In genomic region chr3:64681015-64681414, GRCh38 we compare ENCODE assay signal across 26 cellular contexts. TPM values are rescaled to one million over a fixed set of nuclear protein-coding genes. Genes with fewer than 3 reads are reported as not detected.
"Had no signal": no experiment of that assay in that cellular context is flagged by ENCODE, and none has a peak within 500 bp of the region (broad histone marks: within the 10 kb centered on the region; RNA-seq: fewer than 3 reads in every experiment).

No MANE protein-coding gene starts in this region.

- DNase-seq: nephron progenitor cell; nucleus accumbens; pancreas; psoas muscle; right cardiac atrium; right lobe of liver; sigmoid colon; small intestine; stimulated activated CD4-positive, alpha-beta T cell treated with anti-CD3 and anti-CD28 coated beads, Interleukin-15, amount 100 ng/mL, for 24 hours; stimulated activated CD4-positive, alpha-beta T cell treated with anti-CD3 and anti-CD28 coated beads, Interleukin-2, amount 100 ng/mL, for 24 hours; stimulated activated CD4-positive, alpha-beta T cell treated with anti-CD3 and anti-CD28 coated beads, Interleukin-2, amount 100 ng/mL, for 48 hours; stimulated activated CD4-positive, alpha-beta T cell treated with anti-CD3 and anti-CD28 coated beads, Interleukin-4, amount 100 ng/mL, for 24 hours; stimulated activated naive B cell treated with anti-CD40 and anti-IgM and Interleukin-4, amounts not matched to agents 10 μg/mL and 1 μg/mL and 100 μg/mL, for 72 hours; stimulated activated naive CD4-positive, alpha-beta T cell treated with Interleukin-2 at 50 U/mL for 16 hours; stomach; thyroid gland; upper lobe of left lung had no signal

- H3K4me3 ChIP-seq: pancreas, psoas muscle, right lobe of liver, sigmoid colon, stomach, thoracic aorta, thyroid gland, tibial nerve, upper lobe of left lung, vagina had no signal

- H3K27me3 ChIP-seq: pancreas, right lobe of liver, sigmoid colon, thyroid gland, tibial nerve, upper lobe of left lung, vagina had no signal

- H3K36me3 ChIP-seq: neutrophil, pancreas, right lobe of liver, thoracic aorta had no signal

- H3K4me1 ChIP-seq: pancreas, right lobe of liver had no signal

- H3K4me1 Mint-ChIP-seq: stimulated activated effector memory CD8-positive, alpha-beta T cell treated with anti-CD3 and anti-CD28 coated beads, Interleukin-12 subunit alpha, Interleukin-12 subunit beta, amount 100 ng/mL, for 72 hours had no signal

- H3K9me3 ChIP-seq: neutrophil, pancreas, psoas muscle, right lobe of liver, sigmoid colon, stomach, thoracic aorta, thyroid gland, tibial nerve, upper lobe of left lung, vagina had no signal

- H3K4me3 Mint-ChIP-seq: natural killer cell treated with Interleukin-12 subunit alpha and Interleukin-12 subunit beta and Interleukin-15 and Interleukin-18, amount 100 ng/mL, for 72 hours; nephron progenitor cell; neural crest cell; stimulated activated effector memory CD8-positive, alpha-beta T cell treated with anti-CD3 and anti-CD28 coated beads, Interleukin-12 subunit alpha, Interleukin-12 subunit beta, amount 100 ng/mL, for 72 hours; stimulated activated naive B cell treated with anti-CD40 and anti-IgM and Interleukin-4, amounts not matched to agents 10 μg/mL and 1 μg/mL and 100 μg/mL, for 72 hours; stimulated activated naive CD8-positive, alpha-beta T cell treated with anti-CD3 and anti-CD28 coated beads, Interleukin-15, Interleukin-2, amounts not matched to agents 100 ng/mL and 50 ng/mL, for 24 hours had no signal

- ATAC-seq: natural killer cell treated with Interleukin-12 subunit alpha and Interleukin-12 subunit beta and Interleukin-15 and Interleukin-18, amount 100 ng/mL, for 72 hours; pancreas; psoas muscle; right cardiac atrium; right lobe of liver; stimulated activated effector memory CD8-positive, alpha-beta T cell treated with anti-CD3 and anti-CD28 coated beads, Interleukin-12 subunit alpha, Interleukin-12 subunit beta, amount 100 ng/mL, for 72 hours; stimulated activated naive B cell treated with anti-CD40 and anti-IgM and Interleukin-4, amounts not matched to agents 10 μg/mL and 1 μg/mL and 100 μg/mL, for 72 hours had no signal

- H3K9me3 Mint-ChIP-seq: nephron progenitor cell; neural crest cell; stimulated activated naive CD8-positive, alpha-beta T cell treated with anti-CD3 and anti-CD28 coated beads, Interleukin-15, Interleukin-2, amounts not matched to agents 100 ng/mL and 50 ng/mL, for 24 hours had no signal

- H3K36me3 Mint-ChIP-seq: natural killer cell treated with Interleukin-12 subunit alpha and Interleukin-12 subunit beta and Interleukin-15 and Interleukin-18, amount 100 ng/mL, for 72 hours; stimulated activated effector memory CD8-positive, alpha-beta T cell treated with anti-CD3 and anti-CD28 coated beads, Interleukin-12 subunit alpha, Interleukin-12 subunit beta, amount 100 ng/mL, for 72 hours; stimulated activated naive B cell treated with anti-CD40 and anti-IgM and Interleukin-4, amounts not matched to agents 10 μg/mL and 1 μg/mL and 100 μg/mL, for 72 hours had no signal

- H3K27ac Mint-ChIP-seq: natural killer cell treated with Interleukin-12 subunit alpha and Interleukin-12 subunit beta and Interleukin-15 and Interleukin-18, amount 100 ng/mL, for 72 hours; nephron progenitor cell; stimulated activated effector memory CD8-positive, alpha-beta T cell treated with anti-CD3 and anti-CD28 coated beads, Interleukin-12 subunit alpha, Interleukin-12 subunit beta, amount 100 ng/mL, for 72 hours; stimulated activated naive B cell treated with anti-CD40 and anti-IgM and Interleukin-4, amounts not matched to agents 10 μg/mL and 1 μg/mL and 100 μg/mL, for 72 hours; stimulated activated naive CD8-positive, alpha-beta T cell treated with anti-CD3 and anti-CD28 coated beads, Interleukin-15, Interleukin-2, amounts not matched to agents 100 ng/mL and 50 ng/mL, for 24 hours had no signal

- H3K27ac ChIP-seq: neutrophil, pancreas, psoas muscle, right lobe of liver, stomach, thoracic aorta, thyroid gland, upper lobe of left lung, vagina had no signal

- FAIRE-seq: pancreas, small intestine, urothelium cell line had no signal

RNA-seq across cellular contexts. Expression of gene ADAMTS9, which starts 6.8 kb away (rescaled TPM):
- total RNA-seq: natural killer cell treated with Interleukin-12 subunit alpha and Interleukin-12 subunit beta and Interleukin-15 and Interleukin-18, amount 100 ng/mL, for 72 hours had no signal
